ENCODE assay signal across 3 cellular contexts in the genomic region with DNA sequence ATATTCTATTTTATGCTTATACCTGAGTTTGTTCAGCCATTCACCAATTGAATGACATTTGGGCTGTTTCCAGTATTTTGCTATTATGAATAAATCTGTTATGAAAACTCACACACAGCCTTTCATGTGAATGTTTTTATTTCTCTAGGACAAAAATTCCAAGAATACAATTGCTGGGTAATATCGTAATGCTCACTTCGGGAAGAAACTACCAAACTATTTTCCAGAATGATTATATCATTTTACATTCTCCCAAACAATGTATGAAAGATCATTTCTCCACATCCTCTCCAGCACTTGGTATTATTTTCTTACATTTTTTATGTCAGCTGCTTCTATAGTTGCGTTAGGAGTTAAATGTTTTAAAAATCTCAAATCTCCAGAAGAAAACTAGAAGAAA.
TF ChIP-seq lines count a peak whose summit lies in the region.

No MANE protein-coding gene starts in this region.

TF ChIP-seq in A549, 52 proteins besides CTCF, POLR2A, EP300 and RAD21:
- TF ChIP-seq EHF (CRISPR knock-in tag; IDR thresholded peaks at IDR 0.05): no peak
- TF ChIP-seq, protein P1, sequence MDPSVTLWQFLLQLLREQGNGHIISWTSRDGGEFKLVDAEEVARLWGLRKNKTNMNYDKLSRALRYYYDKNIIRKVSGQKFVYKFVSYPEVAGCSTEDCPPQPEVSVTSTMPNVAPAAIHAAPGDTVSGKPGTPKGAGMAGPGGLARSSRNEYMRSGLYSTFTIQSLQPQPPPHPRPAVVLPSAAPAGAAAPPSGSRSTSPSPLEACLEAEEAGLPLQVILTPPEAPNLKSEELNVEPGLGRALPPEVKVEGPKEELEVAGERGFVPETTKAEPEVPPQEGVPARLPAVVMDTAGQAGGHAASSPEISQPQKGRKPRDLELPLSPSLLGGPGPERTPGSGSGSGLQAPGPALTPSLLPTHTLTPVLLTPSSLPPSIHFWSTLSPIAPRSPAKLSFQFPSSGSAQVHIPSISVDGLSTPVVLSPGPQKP (IDR thresholded peaks at IDR 0.05; ENCODE audit: low read depth, low read length): no peak

TF ChIP-seq in IMR-90, 13 proteins besides CTCF, POLR2A, EP300 and RAD21:
- TF ChIP-seq BHLHE40 (IDR thresholded peaks at IDR 0.05; ENCODE audit: low read depth, low read length) (no peak), MAFK (IDR thresholded peaks at IDR 0.05; ENCODE audit: low read depth, low read length) (no peak)
TF ChIP-seq in IMR-90: peak in this region for 0.

TF ChIP-seq in HepG2, 621 proteins besides CTCF, POLR2A, EP300 and RAD21:
- TF ChIP-seq ZNF12 (CRISPR knock-in tag; IDR thresholded peaks at IDR 0.05): no peak
- TF ChIP-seq, protein P2, sequence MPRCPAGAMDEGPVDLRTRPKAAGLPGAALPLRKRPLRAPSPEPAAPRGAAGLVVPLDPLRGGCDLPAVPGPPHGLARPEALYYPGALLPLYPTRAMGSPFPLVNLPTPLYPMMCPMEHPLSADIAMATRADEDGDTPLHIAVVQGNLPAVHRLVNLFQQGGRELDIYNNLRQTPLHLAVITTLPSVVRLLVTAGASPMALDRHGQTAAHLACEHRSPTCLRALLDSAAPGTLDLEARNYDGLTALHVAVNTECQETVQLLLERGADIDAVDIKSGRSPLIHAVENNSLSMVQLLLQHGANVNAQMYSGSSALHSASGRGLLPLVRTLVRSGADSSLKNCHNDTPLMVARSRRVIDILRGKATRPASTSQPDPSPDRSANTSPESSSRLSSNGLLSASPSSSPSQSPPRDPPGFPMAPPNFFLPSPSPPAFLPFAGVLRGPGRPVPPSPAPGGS (CRISPR knock-in tag; IDR thresholded peaks at IDR 0.05): no peak
- no peak for TF ChIP-seq ZEB1 (IDR thresholded peaks at IDR 0.05; ENCODE audit: insufficient replicate concordance, low read depth)
- no peak for TF ChIP-seq MBD4 (IDR thresholded peaks at IDR 0.05; ENCODE audit: borderline replicate concordance, low read length)
- no peak for TF ChIP-seq FOXJ3 (CRISPR knock-in tag; IDR thresholded peaks at IDR 0.05; ENCODE audit: borderline replicate concordance)
- no peak for TF ChIP-seq SP5 (CRISPR knock-in tag; IDR thresholded peaks at IDR 0.05; ENCODE audit: borderline replicate concordance, low read depth)
- TF ChIP-seq, protein P3, sequence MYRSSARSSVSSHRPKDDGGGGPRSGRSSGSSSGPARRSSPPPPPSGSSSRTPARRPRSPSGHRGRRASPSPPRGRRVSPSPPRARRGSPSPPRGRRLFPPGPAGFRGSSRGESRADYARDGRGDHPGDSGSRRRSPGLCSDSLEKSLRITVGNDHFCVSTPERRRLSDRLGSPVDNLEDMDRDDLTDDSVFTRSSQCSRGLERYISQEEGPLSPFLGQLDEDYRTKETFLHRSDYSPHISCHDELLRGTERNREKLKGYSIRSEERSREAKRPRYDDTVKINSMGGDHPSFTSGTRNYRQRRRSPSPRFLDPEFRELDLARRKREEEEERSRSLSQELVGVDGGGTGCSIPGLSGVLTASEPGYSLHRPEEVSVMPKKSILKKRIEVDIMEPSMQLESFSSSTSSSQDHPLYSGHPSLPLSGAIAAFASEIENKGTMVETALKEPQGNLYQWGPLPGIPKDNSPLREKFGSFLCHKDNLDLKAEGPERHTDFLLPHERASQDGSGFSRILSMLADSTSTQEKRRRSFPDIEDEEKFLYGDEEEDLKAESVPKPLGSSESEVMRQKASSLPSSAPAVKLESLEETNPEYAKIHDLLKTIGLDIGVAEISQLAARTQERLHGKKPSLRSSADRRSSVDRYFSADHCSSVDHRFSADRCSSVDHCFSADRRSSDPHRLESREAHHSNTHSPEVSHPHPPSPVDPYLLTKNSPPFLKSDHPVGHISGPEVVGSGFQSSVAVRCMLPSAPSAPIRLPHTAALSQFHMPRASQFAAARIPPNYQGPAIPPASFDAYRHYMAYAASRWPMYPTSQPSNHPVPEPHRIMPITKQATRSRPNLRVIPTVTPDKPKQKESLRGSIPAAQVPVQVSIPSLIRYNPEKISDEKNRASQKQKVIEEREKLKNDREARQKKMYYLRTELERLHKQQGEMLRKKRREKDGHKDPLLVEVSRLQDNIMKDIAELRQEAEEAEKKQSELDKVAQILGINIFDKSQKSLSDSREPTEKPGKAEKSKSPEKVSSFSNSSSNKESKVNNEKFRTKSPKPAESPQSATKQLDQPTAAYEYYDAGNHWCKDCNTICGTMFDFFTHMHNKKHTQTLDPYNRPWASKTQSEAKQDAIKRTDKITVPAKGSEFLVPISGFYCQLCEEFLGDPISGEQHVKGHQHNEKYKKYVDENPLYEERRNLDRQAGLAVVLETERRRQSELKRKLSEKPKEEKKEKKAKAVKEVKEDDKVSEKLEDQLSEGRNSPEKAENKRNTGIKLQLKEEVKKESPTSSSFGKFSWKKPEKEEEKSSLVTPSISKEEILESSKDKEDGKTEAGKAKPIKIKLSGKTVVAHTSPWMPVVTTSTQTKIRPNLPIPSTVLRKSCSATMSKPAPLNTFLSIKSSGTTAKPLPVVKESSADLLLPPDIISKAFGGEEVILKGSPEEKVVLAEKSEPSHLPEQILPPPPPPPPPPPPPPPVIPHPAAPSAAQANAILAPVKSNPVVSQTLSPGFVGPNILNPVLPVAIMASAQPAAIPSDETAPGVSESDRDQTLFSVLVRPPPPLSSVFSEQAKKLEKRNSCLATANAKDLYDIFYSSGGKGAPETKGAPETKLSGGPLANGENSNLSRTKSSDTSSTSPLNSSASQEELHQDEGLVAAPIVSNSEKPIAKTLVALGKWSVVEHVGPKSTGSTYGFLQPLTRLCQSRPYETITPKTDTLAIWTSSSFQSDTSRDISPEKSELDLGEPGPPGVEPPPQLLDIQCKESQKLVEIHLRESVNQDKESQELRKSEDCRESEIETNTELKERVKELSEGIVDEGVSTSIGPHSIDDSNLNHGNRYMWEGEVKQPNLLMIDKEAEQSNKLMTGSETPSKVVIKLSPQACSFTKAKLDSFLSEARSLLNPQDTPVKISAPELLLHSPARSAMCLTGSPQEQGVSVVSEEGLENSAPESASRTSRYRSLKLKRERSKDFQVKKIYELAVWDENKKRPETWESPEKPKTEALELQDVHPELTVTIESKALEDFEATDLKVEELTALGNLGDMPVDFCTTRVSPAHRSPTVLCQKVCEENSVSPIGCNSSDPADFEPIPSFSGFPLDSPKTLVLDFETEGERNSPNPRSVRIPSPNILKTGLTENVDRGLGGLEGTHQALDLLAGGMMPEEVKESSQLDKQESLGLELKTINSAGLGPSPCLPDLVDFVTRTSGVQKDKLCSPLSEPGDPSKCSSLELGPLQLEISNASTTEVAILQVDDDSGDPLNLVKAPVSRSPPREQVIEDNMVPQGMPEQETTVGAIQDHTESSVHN (CRISPR knock-in tag; IDR thresholded peaks at IDR 0.05): no peak
- TF ChIP-seq CCAR2 (optimal IDR thresholded peaks at IDR 0.05; ENCODE audit: low read depth, low read length): no peak
- TF ChIP-seq ZFYVE20 (CRISPR knock-in tag; IDR thresholded peaks at IDR 0.05; ENCODE audit: borderline replicate concordance, low read depth): no peak
- no peak for TF ChIP-seq ZNF777 (CRISPR knock-in tag; IDR thresholded peaks at IDR 0.05)
- TF ChIP-seq TGIF2 (CRISPR knock-in tag; IDR thresholded peaks at IDR 0.05): no peak
- TF ChIP-seq, protein P4, sequence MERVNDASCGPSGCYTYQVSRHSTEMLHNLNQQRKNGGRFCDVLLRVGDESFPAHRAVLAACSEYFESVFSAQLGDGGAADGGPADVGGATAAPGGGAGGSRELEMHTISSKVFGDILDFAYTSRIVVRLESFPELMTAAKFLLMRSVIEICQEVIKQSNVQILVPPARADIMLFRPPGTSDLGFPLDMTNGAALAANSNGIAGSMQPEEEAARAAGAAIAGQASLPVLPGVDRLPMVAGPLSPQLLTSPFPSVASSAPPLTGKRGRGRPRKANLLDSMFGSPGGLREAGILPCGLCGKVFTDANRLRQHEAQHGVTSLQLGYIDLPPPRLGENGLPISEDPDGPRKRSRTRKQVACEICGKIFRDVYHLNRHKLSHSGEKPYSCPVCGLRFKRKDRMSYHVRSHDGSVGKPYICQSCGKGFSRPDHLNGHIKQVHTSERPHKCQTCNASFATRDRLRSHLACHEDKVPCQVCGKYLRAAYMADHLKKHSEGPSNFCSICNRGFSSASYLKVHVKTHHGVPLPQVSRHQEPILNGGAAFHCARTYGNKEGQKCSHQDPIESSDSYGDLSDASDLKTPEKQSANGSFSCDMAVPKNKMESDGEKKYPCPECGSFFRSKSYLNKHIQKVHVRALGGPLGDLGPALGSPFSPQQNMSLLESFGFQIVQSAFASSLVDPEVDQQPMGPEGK (CRISPR knock-in tag; IDR thresholded peaks at IDR 0.05): no peak
- no peak for TF ChIP-seq ZNF282 (IDR thresholded peaks at IDR 0.05; ENCODE audit: partially characterized antibody)
- no peak for TF ChIP-seq ZNF160 (CRISPR knock-in tag; IDR thresholded peaks at IDR 0.05)
